Comparison of ENCODE assay signal across 11 cellular contexts in the genomic region with DNA sequence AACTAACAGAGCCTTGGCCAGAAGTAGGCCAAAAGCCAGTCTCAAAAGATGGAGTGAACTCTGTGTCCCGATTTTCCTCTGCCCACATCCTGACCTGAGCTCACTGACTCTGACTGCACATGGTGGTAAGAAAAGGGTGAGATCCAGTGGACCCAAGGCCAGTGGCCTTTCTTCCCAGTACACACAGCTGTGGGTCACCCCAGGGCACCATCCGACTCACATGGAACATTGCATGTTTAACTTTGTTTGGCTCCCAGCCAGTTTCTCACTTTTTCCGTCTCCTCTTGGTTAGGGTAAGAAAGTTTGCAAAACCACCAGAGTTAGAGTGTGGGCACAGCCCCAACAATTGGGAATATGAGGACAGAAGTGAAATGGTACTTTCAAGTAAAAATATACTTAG.
A peak's percentile ranks its signal among the peaks of the same experiment; 100 is the strongest.
DNase-seq lines count a peak whose midpoint lies in the region; ATAC-seq and TF ChIP-seq lines count a peak whose summit lies in the region.
"Had no signal": no experiment of that assay in that cellular context is flagged by ENCODE, and none has a peak within 500 bp of the region (broad histone marks: within the 10 kb centered on the region; RNA-seq: fewer than 3 reads in every experiment).

No MANE protein-coding gene starts in this region.

- TF ChIP-seq EP300 in upper lobe of left lung (IDR thresholded peaks at IDR 0.05) = peak in 2 of 4 donors; percentile 27 to 47

- no peaks in the 10 kb centered on the region for H3K9me3 Mint-ChIP-seq in natural killer cell treated with Interleukin-12 subunit alpha and Interleukin-12 subunit beta and Interleukin-15 and Interleukin-18, amount 100 ng/mL, for 72 hours
- H3K9me3 Mint-ChIP-seq: naive thymus-derived CD8-positive, alpha-beta T cell had no signal

- H3K27me3 ChIP-seq in lung (ENCODE audit: control insufficient read depth, insufficient read depth) = no peaks in the 10 kb centered on the region
- no peaks in the 10 kb centered on the region for H3K27me3 ChIP-seq in upper lobe of left lung
- H3K27me3 ChIP-seq: SJSA1 had no signal

- H3K4me1 ChIP-seq in lung (ENCODE audit: control insufficient read depth in 2 of 2, insufficient read depth in 2 of 2, low read length in 2 of 2) = peaks cover 13 to 59% of the 10 kb centered on the region in 2 donors
- H3K4me1 ChIP-seq in upper lobe of left lung = peaks cover 65 to 75% (median 71%) of the 10 kb centered on the region in 4 donors

- peak overlapping the region; percentile 35 to 70 for H3K27ac ChIP-seq in coronary artery
- H3K27ac ChIP-seq in lung (ENCODE audit: low read depth in 1 of 2, low read length in 1 of 2) = peak overlapping the region; percentile 46 to 65
- peak overlapping the region; percentile 2 to 63 (median 34) for H3K27ac ChIP-seq in upper lobe of left lung
- H3K27ac ChIP-seq: SJSA1 had no signal

- H3K4me3 Mint-ChIP-seq in natural killer cell treated with Interleukin-12 subunit alpha and Interleukin-12 subunit beta and Interleukin-15 and Interleukin-18, amount 100 ng/mL, for 72 hours = no peak overlapping the region
- H3K4me3 Mint-ChIP-seq: naive thymus-derived CD8-positive, alpha-beta T cell had no signal

- no peak for TF ChIP-seq POLR2A in upper lobe of left lung (IDR thresholded peaks at IDR 0.05)

- H3K36me3 ChIP-seq in lung (ENCODE audit: control insufficient read depth in 2 of 2, insufficient read depth in 2 of 2, low read length in 2 of 2) (no peaks in the 10 kb centered on the region), upper lobe of left lung (no peaks in the 10 kb centered on the region)
- H3K36me3 ChIP-seq: SJSA1 had no signal

- H3K27ac Mint-ChIP-seq in natural killer cell treated with Interleukin-12 subunit alpha and Interleukin-12 subunit beta and Interleukin-15 and Interleukin-18, amount 100 ng/mL, for 72 hours = no peak overlapping the region

- H3K4me1 Mint-ChIP-seq in natural killer cell treated with Interleukin-12 subunit alpha and Interleukin-12 subunit beta and Interleukin-15 and Interleukin-18, amount 100 ng/mL, for 72 hours (ENCODE audit: low read depth in 2 of 2) = peaks cover 20 to 24% of the 10 kb centered on the region in 2 donors

- no peak for ATAC-seq in lung (ENCODE audit: insufficient read depth, low FRiP score)
- ATAC-seq in upper lobe of left lung (ENCODE audit: low FRiP score in 2 of 2) = peak; percentile 30 to 65
- no peak for ATAC-seq in natural killer cell treated with Interleukin-12 subunit alpha and Interleukin-12 subunit beta and Interleukin-15 and Interleukin-18, amount 100 ng/mL, for 72 hours
- ATAC-seq: naive thymus-derived CD8-positive, alpha-beta T cell had no signal

- TF ChIP-seq CTCF in coronary artery (IDR thresholded peaks at IDR 0.05) (no peak), lung (IDR thresholded peaks at IDR 0.05; ENCODE audit: control extremely low read depth, extremely low read depth) (no peak), upper lobe of left lung (IDR thresholded peaks at IDR 0.05) (no peak)

- H3K27me3 Mint-ChIP-seq in natural killer cell treated with Interleukin-12 subunit alpha and Interleukin-12 subunit beta and Interleukin-15 and Interleukin-18, amount 100 ng/mL, for 72 hours = peaks cover 2 to 23% of the 10 kb centered on the region in 2 donors

- no peaks in the 10 kb centered on the region for H3K9me3 ChIP-seq in lung (ENCODE audit: control insufficient read depth in 2 of 2, insufficient read depth in 1 of 2, low read length in 1 of 2)
- no peaks in the 10 kb centered on the region for H3K9me3 ChIP-seq in upper lobe of left lung
- H3K9me3 ChIP-seq: SJSA1 had no signal

- WGBS in lung, 2 donors = 17 to 38% methylated on average over 3 of the region's 3 CpGs
- 14 to 32% methylated on average over 3 of the region's 3 CpGs for WGBS in upper lobe of left lung, 2 donors

- peak; percentile 19 to 23 for DNase-seq in activated T-cell treated with anti-CD3 and anti-CD28 coated beads, Interleukin-2, amount 50 U/mL, for 48 hours
- DNase-seq in activated T-cell treated with anti-CD3 and anti-CD28 coated beads for 4 hours (no peak), coronary artery (ENCODE audit: low spot score) (peak; percentile 93), lung (ENCODE audit: low spot score) (peak; percentile 57), upper lobe of left lung (peak in 1 of 2 donors; percentile 55), NCI-H524 treated with DMSO at 0.1 percent for 48 hours (lab: John Stamatoyannopoulos, UW) (no peak), NCI-H1092 treated with DMSO at 0.1 percent for 48 hours (lab: John Stamatoyannopoulos, UW) (no peak)
- DNase-seq in natural killer cell treated with Interleukin-12 subunit alpha and Interleukin-12 subunit beta and Interleukin-15 and Interleukin-18, amount 100 ng/mL, for 72 hours (ENCODE audit: low spot score) = no peak
- DNase-seq: AML-193; naive thymus-derived CD8-positive, alpha-beta T cell had no signal

- H3K4me3 ChIP-seq in coronary artery (peak overlapping the region; percentile 19), lung (no peak overlapping the region), upper lobe of left lung (no peak overlapping the region)
- H3K4me3 ChIP-seq: SJSA1 had no signal

- no peaks in the 10 kb centered on the region for H3K36me3 Mint-ChIP-seq in natural killer cell treated with Interleukin-12 subunit alpha and Interleukin-12 subunit beta and Interleukin-15 and Interleukin-18, amount 100 ng/mL, for 72 hours
- H3K36me3 Mint-ChIP-seq: naive thymus-derived CD8-positive, alpha-beta T cell had no signal

Comparison
In these comparisons a context has a peak if more than half of its experiments do, and no peak if none do; other contexts are left out.
1. DNase-seq: peak in activated T-cell treated with anti-CD3 and anti-CD28 coated beads, Interleukin-2, amount 50 U/mL, for 48 hours (2 of 2), coronary artery (single experiment) and lung (single experiment); none in activated T-cell treated with anti-CD3 and anti-CD28 coated beads for 4 hours (single experiment), NCI-H524 treated with DMSO at 0.1 percent for 48 hours (single experiment), NCI-H1092 treated with DMSO at 0.1 percent for 48 hours (single experiment) and natural killer cell treated with Interleukin-12 subunit alpha and Interleukin-12 subunit beta and Interleukin-15 and Interleukin-18, amount 100 ng/mL, for 72 hours (single experiment).
2. ATAC-seq: peak in upper lobe of left lung (2 of 2); none in lung (single experiment) and natural killer cell treated with Interleukin-12 subunit alpha and Interleukin-12 subunit beta and Interleukin-15 and Interleukin-18, amount 100 ng/mL, for 72 hours (0 of 2).
3. Peak in every context shown above with its lines, with median percentiles within 50 percentile points of each other: H3K27ac ChIP-seq.